20 cellular contexts compared by ENCODE assay signal in genomic region chr14:96341323-96341722, GRCh38. TPM values are rescaled to one million over a fixed set of nuclear protein-coding genes. Genes with fewer than 3 reads are reported as not detected.
A peak's percentile ranks its signal among the peaks of the same experiment; 100 is the strongest.
DNase-seq lines count a peak whose midpoint lies in the region; ATAC-seq, FAIRE-seq and TF ChIP-seq lines count a peak whose summit lies in the region.
"Had no signal": no experiment of that assay in that cellular context is flagged by ENCODE, and none has a peak within 500 bp of the region (broad histone marks: within the 10 kb centered on the region; RNA-seq: fewer than 3 reads in every experiment).

No MANE protein-coding gene starts in this region.

- H3K4me3 ChIP-seq in mucosa of descending colon = no peak overlapping the region
- H3K4me3 ChIP-seq: A549; BLaER1 treated with 17β-estradiol and CSF1 and Interleukin-3, amounts not matched to agents 10 nM and 100 nM had no signal

- no peaks in the 10 kb centered on the region for H3K36me3 ChIP-seq in mucosa of descending colon (ENCODE audit: low read depth)

- no peaks in the 10 kb centered on the region for H3K27me3 Mint-ChIP-seq in activated CD8-positive, alpha-beta memory T cell treated with anti-CD3 and anti-CD28 coated beads, Interleukin-2, amount 10 ng/mL, durations not matched to agents 7 days and 5 days
- H3K27me3 Mint-ChIP-seq in activated CD4-positive, alpha-beta T cell treated with anti-CD3 and anti-CD28 coated beads for 36 hours = no peaks in the 10 kb centered on the region
- H3K27me3 Mint-ChIP-seq: B cell; CD4-positive, alpha-beta T cell had no signal

- H3K4me1 ChIP-seq in mucosa of descending colon (ENCODE audit: low read depth) = no peaks in the 10 kb centered on the region
- H3K4me1 ChIP-seq: BLaER1 treated with 17β-estradiol and CSF1 and Interleukin-3, amounts not matched to agents 10 nM and 100 nM; Caco-2 had no signal

- H3K27ac Mint-ChIP-seq in activated CD8-positive, alpha-beta memory T cell treated with anti-CD3 and anti-CD28 coated beads, Interleukin-2, amount 10 ng/mL, durations not matched to agents 7 days and 5 days = no peak overlapping the region
- H3K27ac Mint-ChIP-seq in activated CD4-positive, alpha-beta T cell treated with anti-CD3 and anti-CD28 coated beads for 36 hours = no peak overlapping the region
- H3K27ac Mint-ChIP-seq: B cell; CD4-positive, alpha-beta T cell; CD8-positive, alpha-beta T cell had no signal

- ATAC-seq in activated CD8-positive, alpha-beta memory T cell treated with anti-CD3 and anti-CD28 coated beads, Interleukin-2, amount 10 ng/mL, durations not matched to agents 7 days and 5 days = peak; percentile 30
- ATAC-seq in mucosa of descending colon (peak; percentile 78), GM18867 (IDR thresholded peaks at IDR 0.05; ENCODE audit: unreplicated experiment) (no peak)
- no peak for ATAC-seq in activated CD4-positive, alpha-beta T cell treated with anti-CD3 and anti-CD28 coated beads for 36 hours
- ATAC-seq: A549; CD8-positive, alpha-beta T cell had no signal

- peaks cover 21% of the 10 kb centered on the region for H3K36me3 Mint-ChIP-seq in activated CD8-positive, alpha-beta memory T cell treated with anti-CD3 and anti-CD28 coated beads, Interleukin-2, amount 10 ng/mL, durations not matched to agents 7 days and 5 days
- peaks cover 15% of the 10 kb centered on the region for H3K36me3 Mint-ChIP-seq in activated CD4-positive, alpha-beta T cell treated with anti-CD3 and anti-CD28 coated beads for 36 hours (ENCODE audit: low read depth)

- no peak overlapping the region for H3K4me3 Mint-ChIP-seq in activated CD8-positive, alpha-beta memory T cell treated with anti-CD3 and anti-CD28 coated beads, Interleukin-2, amount 10 ng/mL, durations not matched to agents 7 days and 5 days
- H3K4me3 Mint-ChIP-seq in activated CD4-positive, alpha-beta T cell treated with anti-CD3 and anti-CD28 coated beads for 36 hours = no peak overlapping the region
- H3K4me3 Mint-ChIP-seq: B cell; CD4-positive, alpha-beta T cell; CD8-positive, alpha-beta T cell had no signal

- no peaks in the 10 kb centered on the region for H3K9me3 ChIP-seq in mucosa of descending colon
- H3K9me3 ChIP-seq: A549, Caco-2 had no signal

- FAIRE-seq in GM12892 (lab: Jason Lieb, UNC) = peak; percentile 51
- FAIRE-seq: D721Med, GM12891, GM18507, GM19239 had no signal

- CTCF ChIA-PET in activated CD8-positive, alpha-beta memory T cell treated with anti-CD3 and anti-CD28 coated beads, Interleukin-2, amount 10 ng/mL, durations not matched to agents 7 days and 5 days (lab: Charles Lee) = interaction anchor here (0.6 to 1.6 kb wide), 3 partner anchors 16 to 48 kb away, joined by 3 read pairs; no protein-coding TSS in a partner anchor
- CTCF ChIA-PET in activated CD4-positive, alpha-beta T cell treated with anti-CD3 and anti-CD28 coated beads for 36 hours (lab: Charles Lee) = interaction anchor here (0.9 to 1.6 kb wide), 5 partner anchors 9 to 84 kb away, joined by 3 to 5 read pairs (median 3); no protein-coding TSS in a partner anchor

- H3K4me1 Mint-ChIP-seq in activated CD8-positive, alpha-beta memory T cell treated with anti-CD3 and anti-CD28 coated beads, Interleukin-2, amount 10 ng/mL, durations not matched to agents 7 days and 5 days = peaks cover 2% of the 10 kb centered on the region
- no peaks in the 10 kb centered on the region for H3K4me1 Mint-ChIP-seq in activated CD4-positive, alpha-beta T cell treated with anti-CD3 and anti-CD28 coated beads for 36 hours
- H3K4me1 Mint-ChIP-seq: B cell had no signal

- intact Hi-C loops in mucosa of descending colon (cut with DNase I, micrococcal nuclease) = no loop called here
- intact Hi-C loops in activated CD4-positive, alpha-beta T cell treated with anti-CD3 and anti-CD28 coated beads for 36 hours (cut with DNase I, micrococcal nuclease) = no loop called here

- no peak for DNase-seq in activated CD8-positive, alpha-beta memory T cell treated with anti-CD3 and anti-CD28 coated beads, Interleukin-2, amount 10 ng/mL, durations not matched to agents 7 days and 5 days
- no peak for DNase-seq in activated CD8-positive, alpha-beta memory T cell treated with anti-CD3 and anti-CD28 coated beads for 24 hours
- DNase-seq in GM12892 (ENCODE audit: insufficient read length) (no peak), mucosa of descending colon (no peak)
- no peak for DNase-seq in activated CD4-positive, alpha-beta T cell treated with anti-CD3 and anti-CD28 coated beads for 36 hours
- DNase-seq: AML-193; Caco-2; Calu3; CD4-positive, alpha-beta T cell; CD8-positive, alpha-beta T cell; DMS79 treated with DMSO at 0.1 percent for 48 hours; GF-D8 had no signal

- H3K9me3 Mint-ChIP-seq in activated CD8-positive, alpha-beta memory T cell treated with anti-CD3 and anti-CD28 coated beads, Interleukin-2, amount 10 ng/mL, durations not matched to agents 7 days and 5 days (ENCODE audit: low read depth) = no peaks in the 10 kb centered on the region
- no peaks in the 10 kb centered on the region for H3K9me3 Mint-ChIP-seq in activated CD4-positive, alpha-beta T cell treated with anti-CD3 and anti-CD28 coated beads for 36 hours (ENCODE audit: low read depth)
- H3K9me3 Mint-ChIP-seq: CD4-positive, alpha-beta T cell; CD8-positive, alpha-beta T cell had no signal

- no peak for TF ChIP-seq CTCF in mucosa of descending colon (IDR thresholded peaks at IDR 0.05)

- POLR2A ChIA-PET in activated CD4-positive, alpha-beta T cell treated with anti-CD3 and anti-CD28 coated beads for 36 hours (lab: Charles Lee) = no interaction called here

- TF ChIP-seq POLR2A in GM12892 (IDR thresholded peaks at IDR 0.05; ENCODE audit: low read depth, low read length) = no peak

RNA-seq across cellular contexts. Expression of gene ATG2B, which starts 21.8 kb away (rescaled TPM):
- total RNA-seq in activated CD8-positive, alpha-beta memory T cell treated with anti-CD3 and anti-CD28 coated beads, Interleukin-2, amount 10 ng/mL, durations not matched to agents 7 days and 5 days = 10 to 100 TPM; 14.7 to 15.4 TPM
- polyA plus RNA-seq in GM12892 (2012; ENCODE audit: missing spikeins) = 6.4 TPM
- total RNA-seq in mucosa of descending colon = 10 to 100 TPM; 22.1 to 35.9 (median 24.2) TPM
- 10 to 100 TPM; 13.5 to 17.6 TPM for total RNA-seq in activated CD4-positive, alpha-beta T cell treated with anti-CD3 and anti-CD28 coated beads for 36 hours

RNA-seq across cellular contexts. Expression of gene GSKIP, which starts 22.0 kb away (rescaled TPM):
- 10 to 100 TPM; 15.0 to 26.0 TPM for total RNA-seq in activated CD8-positive, alpha-beta memory T cell treated with anti-CD3 and anti-CD28 coated beads, Interleukin-2, amount 10 ng/mL, durations not matched to agents 7 days and 5 days
- polyA plus RNA-seq in GM12892 (2012; ENCODE audit: missing spikeins) = 24.0 TPM
- total RNA-seq in mucosa of descending colon = 100 to 1,000 TPM in 2 of 3 donors, 10 to 100 TPM in 1; 81.3 to 143 (median 128) TPM
- 10 to 100 TPM; 12.1 to 20.7 TPM for total RNA-seq in activated CD4-positive, alpha-beta T cell treated with anti-CD3 and anti-CD28 coated beads for 36 hours

RNA-seq across cellular contexts. Expression of gene AK7, which starts 50.6 kb away (rescaled TPM):
- total RNA-seq in activated CD8-positive, alpha-beta memory T cell treated with anti-CD3 and anti-CD28 coated beads, Interleukin-2, amount 10 ng/mL, durations not matched to agents 7 days and 5 days = 1 to 10 TPM in 1 of 2 experiments, under 1 TPM in 1; 0.80 to 1.6 TPM
- 1.7 TPM for polyA plus RNA-seq in GM12892 (2012; ENCODE audit: missing spikeins)
- 1 to 10 TPM; 3.0 to 5.6 (median 3.8) TPM for total RNA-seq in mucosa of descending colon
- total RNA-seq in activated CD4-positive, alpha-beta T cell treated with anti-CD3 and anti-CD28 coated beads for 36 hours = 1 to 10 TPM; 2.1 to 2.7 TPM
- total RNA-seq: CD4-positive, alpha-beta T cell; CD8-positive, alpha-beta T cell had no signal

Comparison
In these comparisons a context has a peak if more than half of its experiments do, and no peak if none do; other contexts are left out.
1. ATAC-seq: peak in activated CD8-positive, alpha-beta memory T cell treated with anti-CD3 and anti-CD28 coated beads, Interleukin-2, amount 10 ng/mL, durations not matched to agents 7 days and 5 days (single experiment) and mucosa of descending colon (single experiment); none in activated CD4-positive, alpha-beta T cell treated with anti-CD3 and anti-CD28 coated beads for 36 hours (single experiment) and GM18867 (single experiment).